Comparison of ENCODE assay signal across 18 cellular contexts in genomic region chr1:226908419-226908818, GRCh38.
DNase-seq lines count a peak whose midpoint lies in the region; ATAC-seq lines count a peak whose summit lies in the region.
"Had no signal": no experiment of that assay in that cellular context is flagged by ENCODE, and none has a peak within 500 bp of the region (broad histone marks: within the 10 kb centered on the region; RNA-seq: fewer than 3 reads in every experiment).

No MANE protein-coding gene starts in this region.

- peak overlapping the region in 10 of 11 experiments; percentile 2 to 90 (median 66); a peak in 18 of 22 replicates for H3K4me2 ChIP-seq in BLaER1 treated with 17β-estradiol and CSF1 and Interleukin-3, amounts not matched to agents 10 nM and 100 nM

- no peaks in the 10 kb centered on the region for H3K36me3 ChIP-seq in BLaER1 treated with 17β-estradiol and CSF1 and Interleukin-3, amounts not matched to agents 10 nM and 100 nM
- H3K36me3 ChIP-seq: BE2C had no signal

- H3K27me3 ChIP-seq in BLaER1 treated with 17β-estradiol and CSF1 and Interleukin-3, amounts not matched to agents 10 nM and 100 nM: no peaks in the 10 kb centered on the region
- H3K27me3 ChIP-seq: BE2C had no signal

- peaks cover 0 to 8% (median 0%) of the 10 kb centered on the region in 11 experiments; a peak in 2 of 22 replicates for H3K9me3 ChIP-seq in BLaER1 treated with 17β-estradiol and CSF1 and Interleukin-3, amounts not matched to agents 10 nM and 100 nM (replicated peaks in 1 of 11)
- H3K9me3 ChIP-seq: BE2C had no signal

- H3K27ac ChIP-seq in BLaER1 treated with 17β-estradiol and CSF1 and Interleukin-3, amounts not matched to agents 10 nM and 100 nM: no peak overlapping the region

- H3K9ac ChIP-seq in BLaER1 treated with 17β-estradiol and CSF1 and Interleukin-3, amounts not matched to agents 10 nM and 100 nM: no peak overlapping the region

- ATAC-seq in HG02938 (IDR thresholded peaks at IDR 0.05; ENCODE audit: unreplicated experiment) (no peak), GM21367 (IDR thresholded peaks at IDR 0.05; ENCODE audit: unreplicated experiment) (no peak)

- 0 out of 20 replicates have a peak overlapping the region, but pooled peaks of 1 of the 10 experiments have one; percentile 32 for H3K4me3 ChIP-seq in BLaER1 treated with 17β-estradiol and CSF1 and Interleukin-3, amounts not matched to agents 10 nM and 100 nM

- DNase-seq in cerebellar cortex (ENCODE audit: low spot score) (peak; percentile 59), D341Med (ENCODE audit: low spot score) (no peak)
- DNase-seq: 8988T; ACHN; BE2C; CD4-positive, alpha-beta memory T cell; CD4-positive, CD25-positive, alpha-beta regulatory T cell; CD8-positive, alpha-beta memory T cell; COR-L47; DMS153; DMS53; DMS79; DND-41; EL; GF-D8 had no signal

- no peaks in the 10 kb centered on the region for H4K20me1 ChIP-seq in BLaER1 treated with 17β-estradiol and CSF1 and Interleukin-3, amounts not matched to agents 10 nM and 100 nM

- H3K4me1 ChIP-seq in BLaER1 treated with 17β-estradiol and CSF1 and Interleukin-3, amounts not matched to agents 10 nM and 100 nM: peaks cover 8 to 93% (median 71%) of the 10 kb centered on the region in 10 experiments; a peak in 19 of 20 replicates
- H3K4me1 ChIP-seq: BE2C had no signal
